Comparison of ENCODE assay signal across 1 cellular context in genomic region chr20:34111712-34112599, GRCh38.
TF ChIP-seq lines count a peak whose summit lies in the region.

EIF2S2 (minus strand) TSS chr20:34112243; CDS start chr20:34112110, 133 bp downstream.

TF ChIP-seq in GM12878, 131 proteins besides CTCF, POLR2A, EP300 and RAD21 (continued from another document and continues in another):
- TF ChIP-seq ZBTB40 (IDR thresholded peaks at IDR 0.05; ENCODE audit: borderline replicate concordance): peak; percentile 75; the same call in 1 of the 2 replicates
- TF ChIP-seq CEBPZ (IDR thresholded peaks at IDR 0.05; ENCODE audit: low read depth, low read length): no peak
- TF ChIP-seq IRF5 (IDR thresholded peaks at IDR 0.05; ENCODE audit: borderline replicate concordance): no peak
- no peak for TF ChIP-seq SMAD1 (IDR thresholded peaks at IDR 0.05; ENCODE audit: low read depth, partially characterized antibody)
- TF ChIP-seq PBX3 (IDR thresholded peaks at IDR 0.05; ENCODE audit: insufficient replicate concordance, low read depth, low read length): no peak
- TF ChIP-seq MEF2B (IDR thresholded peaks at IDR 0.05; ENCODE audit: partially characterized antibody, poor library complexity, severe bottlenecking): no peak
- TF ChIP-seq CHD2 (IDR thresholded peaks at IDR 0.05; ENCODE audit: borderline replicate concordance, low read depth, low read length): peak; percentile 78
- TF ChIP-seq ZNF207 (IDR thresholded peaks at IDR 0.05; ENCODE audit: borderline replicate concordance): peak; percentile 60
- peak; percentile 73; the same call in 1 of the 2 replicates for TF ChIP-seq ASH2L (IDR thresholded peaks at IDR 0.05; ENCODE audit: borderline replicate concordance, low read depth)
- no peak for TF ChIP-seq WRNIP1 (IDR thresholded peaks at IDR 0.05; ENCODE audit: borderline replicate concordance, low read depth, low read length)
- peak; percentile 90 for TF ChIP-seq PML (IDR thresholded peaks at IDR 0.05; ENCODE audit: low read length)
- TF ChIP-seq ZBTB33 (IDR thresholded peaks at IDR 0.05): no peak
- TF ChIP-seq EGR1 (IDR thresholded peaks at IDR 0.05; ENCODE audit: borderline replicate concordance in 1 of 2, low read depth in 2 of 2, low read length in 2 of 2): peak in 1 of 2 experiments; percentile 27; a peak in 1 of 3 replicates
- TF ChIP-seq ZNF687 (IDR thresholded peaks at IDR 0.05): peak; percentile 43
- peak; percentile 62 for TF ChIP-seq SIN3A (IDR thresholded peaks at IDR 0.05; ENCODE audit: low read depth, low read length)
- TF ChIP-seq NRF1 (conservative IDR thresholded peaks at IDR 0.05; ENCODE audit: low read depth, low read length): peak; percentile 90
- TF ChIP-seq KLF5 (IDR thresholded peaks at IDR 0.05; ENCODE audit: partially characterized antibody): peak; percentile 77
- TF ChIP-seq TARDBP (IDR thresholded peaks at IDR 0.05; ENCODE audit: borderline replicate concordance): peak; percentile 95
- peak; percentile 96 for TF ChIP-seq LARP7 (IDR thresholded peaks at IDR 0.05)
- peak in 1 of 2 experiments; percentile 86; a peak in 2 of 4 replicates for TF ChIP-seq SRF (IDR thresholded peaks at IDR 0.05; ENCODE audit: low read depth in 2 of 2, low read length in 2 of 2)
- TF ChIP-seq PAX8 (IDR thresholded peaks at IDR 0.05): no peak
- TF ChIP-seq SP1 (IDR thresholded peaks at IDR 0.05; ENCODE audit: low read depth, low read length): peak; percentile 72
- no peak for TF ChIP-seq SKIL (IDR thresholded peaks at IDR 0.05; ENCODE audit: low read depth, poor library complexity, severe bottlenecking)
- peak; percentile 82; the same call in 1 of the 2 replicates for TF ChIP-seq HDGF (IDR thresholded peaks at IDR 0.05)
- TF ChIP-seq TCF12 (IDR thresholded peaks at IDR 0.05; ENCODE audit: low read depth, low read length): peak; percentile 43; the same call in 1 of the 2 replicates
- peak; percentile 99 for TF ChIP-seq CREM (IDR thresholded peaks at IDR 0.05; ENCODE audit: low read depth)
- no peak for TF ChIP-seq HDAC2 (IDR thresholded peaks at IDR 0.05)
- 0 out of 2 replicates have a peak, but pooled peaks have one; percentile 2 for TF ChIP-seq SPI1 (IDR thresholded peaks at IDR 0.05; ENCODE audit: borderline replicate concordance, insufficient read depth, low read depth, low read length)
- peak; percentile 74 for TF ChIP-seq E2F4 (IDR thresholded peaks at IDR 0.05; ENCODE audit: low read depth, low read length)
- TF ChIP-seq NR2F1 (conservative IDR thresholded peaks at IDR 0.05): peak; percentile 62
- TF ChIP-seq SREBF2 (IDR thresholded peaks at IDR 0.05; ENCODE audit: low read length): 0 out of 2 replicates have a peak, but pooled peaks have one; percentile 9
- peak; percentile 44 for TF ChIP-seq BACH1 (IDR thresholded peaks at IDR 0.05; ENCODE audit: borderline replicate concordance)
- TF ChIP-seq IKZF1 (conservative IDR thresholded peaks at IDR 0.05): peak; percentile 99
- TF ChIP-seq BRCA1 (IDR thresholded peaks at IDR 0.05; ENCODE audit: low read depth, low read length): 0 out of 2 replicates have a peak, but pooled peaks have one; percentile 21
- peak in 1 of 2 experiments; percentile 60; a peak in 2 of 4 replicates for TF ChIP-seq BHLHE40 (IDR thresholded peaks at IDR 0.05; ENCODE audit: borderline replicate concordance in 1 of 2, low read depth in 2 of 2, low read length in 1 of 2)
- no peak for TF ChIP-seq ATF2 (IDR thresholded peaks at IDR 0.05; ENCODE audit: low read length)
- peak; percentile 74 for TF ChIP-seq NR2C1 (IDR thresholded peaks at IDR 0.05)
